In genomic region chr6:155014715-155015300, GRCh38 we compare ENCODE assay signal across 19 cellular contexts. TPM values are rescaled to one million over a fixed set of nuclear protein-coding genes. Genes with fewer than 3 reads are reported as not detected.
A peak's percentile ranks its signal among the peaks of the same experiment; 100 is the strongest.
DNase-seq lines count a peak whose midpoint lies in the region; ATAC-seq and TF ChIP-seq lines count a peak whose summit lies in the region.
"Had no signal": no experiment of that assay in that cellular context is flagged by ENCODE, and none has a peak within 500 bp of the region (broad histone marks: within the 10 kb centered on the region; RNA-seq: fewer than 3 reads in every experiment).

No MANE protein-coding gene starts in this region.

- peaks cover 40% of the 10 kb centered on the region for H3K4me1 Mint-ChIP-seq in GM23338
- peaks cover 48% of the 10 kb centered on the region for H3K4me1 Mint-ChIP-seq in osteocyte (ENCODE audit: unreplicated experiment)
- H3K4me1 Mint-ChIP-seq in activated CD8-positive, alpha-beta T cell treated with anti-CD3 and anti-CD28 coated beads, Interleukin-2, amount 10 ng/mL, durations not matched to agents 7 days and 5 days (ENCODE audit: low read depth) = no peaks in the 10 kb centered on the region
- no peaks in the 10 kb centered on the region for H3K4me1 Mint-ChIP-seq in activated CD4-positive, alpha-beta memory T cell treated with anti-CD3 and anti-CD28 coated beads for 36 hours (ENCODE audit: low read depth)
- H3K4me1 Mint-ChIP-seq: activated naive CD8-positive, alpha-beta T cell treated with anti-CD3 and anti-CD28 coated beads, Interleukin-2, amount 50 U/mL, for 24 hours; T-cell had no signal

- H3K9ac ChIP-seq in adipocyte (ENCODE audit: low read length) = no peak overlapping the region
- H3K9ac ChIP-seq: GM23248 had no signal

- TF ChIP-seq CTCF in GM23338 (conservative IDR thresholded peaks at IDR 0.05; ENCODE audit: low read depth in 2 of 2) (no peak), osteocyte (IDR thresholded peaks at IDR 0.05) (no peak)

- peaks cover 8% of the 10 kb centered on the region for H3K27me3 Mint-ChIP-seq in GM23338 (ENCODE audit: insufficient read depth, low read depth, poor library complexity)
- H3K27me3 Mint-ChIP-seq in osteocyte (ENCODE audit: unreplicated experiment) = no peaks in the 10 kb centered on the region
- peaks cover 12% of the 10 kb centered on the region for H3K27me3 Mint-ChIP-seq in activated CD8-positive, alpha-beta T cell treated with anti-CD3 and anti-CD28 coated beads, Interleukin-2, amount 10 ng/mL, durations not matched to agents 7 days and 5 days (ENCODE audit: low read depth)
- H3K27me3 Mint-ChIP-seq in activated CD4-positive, alpha-beta memory T cell treated with anti-CD3 and anti-CD28 coated beads for 36 hours = no peaks in the 10 kb centered on the region

- peak overlapping the region; percentile 22 for H3K4me2 ChIP-seq in GM23338
- H3K4me2 ChIP-seq: PC-9 had no signal

- no peak overlapping the region for H2AFZ ChIP-seq in GM23338
- H2AFZ ChIP-seq: GM23248, PC-9 had no signal

- POLR2A ChIA-PET in activated CD8-positive, alpha-beta T cell treated with anti-CD3 and anti-CD28 coated beads, Interleukin-2, amount 10 ng/mL, durations not matched to agents 7 days and 5 days (lab: Charles Lee) = no interaction called here
- POLR2A ChIA-PET in activated CD4-positive, alpha-beta memory T cell treated with anti-CD3 and anti-CD28 coated beads for 36 hours (lab: Charles Lee) = interaction anchor here (0.5 kb wide), 1 partner anchor 64 kb away, joined by 3 read pairs; no protein-coding TSS in a partner anchor

- H3K4me3 ChIP-seq in GM23338 = no peak overlapping the region
- H3K4me3 ChIP-seq in adipocyte (ENCODE audit: low read length) = no peak overlapping the region
- H3K4me3 ChIP-seq: GM23248, K562, PC-9 had no signal

- H3K9me2 ChIP-seq in GM23338 (ENCODE audit: insufficient read depth) = no peaks in the 10 kb centered on the region

- peaks cover 3% of the 10 kb centered on the region; the same call in 2 of the 3 replicates for H3K9me3 Mint-ChIP-seq in GM23338
- no peaks in the 10 kb centered on the region for H3K9me3 Mint-ChIP-seq in osteocyte (ENCODE audit: unreplicated experiment)
- no peaks in the 10 kb centered on the region for H3K9me3 Mint-ChIP-seq in activated CD8-positive, alpha-beta T cell treated with anti-CD3 and anti-CD28 coated beads, Interleukin-2, amount 10 ng/mL, durations not matched to agents 7 days and 5 days (ENCODE audit: insufficient read depth)
- H3K9me3 Mint-ChIP-seq in activated CD4-positive, alpha-beta memory T cell treated with anti-CD3 and anti-CD28 coated beads for 36 hours = no peaks in the 10 kb centered on the region
- H3K9me3 Mint-ChIP-seq: activated naive CD8-positive, alpha-beta T cell treated with anti-CD3 and anti-CD28 coated beads, Interleukin-2, amount 50 U/mL, for 24 hours; T-cell had no signal

- H3K27ac Mint-ChIP-seq in GM23338 = peak overlapping the region; percentile 1
- peak overlapping the region; percentile 88 for H3K27ac Mint-ChIP-seq in osteocyte (ENCODE audit: unreplicated experiment)
- no peak overlapping the region for H3K27ac Mint-ChIP-seq in activated CD8-positive, alpha-beta T cell treated with anti-CD3 and anti-CD28 coated beads, Interleukin-2, amount 10 ng/mL, durations not matched to agents 7 days and 5 days
- no peak overlapping the region for H3K27ac Mint-ChIP-seq in activated CD4-positive, alpha-beta memory T cell treated with anti-CD3 and anti-CD28 coated beads for 36 hours
- H3K27ac Mint-ChIP-seq: activated naive CD8-positive, alpha-beta T cell treated with anti-CD3 and anti-CD28 coated beads, Interleukin-2, amount 50 U/mL, for 24 hours; CD4-positive, CD25-positive, alpha-beta regulatory T cell; T-cell had no signal

- peaks cover 11% of the 10 kb centered on the region; the same call in 2 of the 3 replicates for H3K36me3 Mint-ChIP-seq in GM23338 (ENCODE audit: low read depth)
- H3K36me3 Mint-ChIP-seq in osteocyte (ENCODE audit: unreplicated experiment) = no peaks in the 10 kb centered on the region
- H3K36me3 Mint-ChIP-seq in activated CD8-positive, alpha-beta T cell treated with anti-CD3 and anti-CD28 coated beads, Interleukin-2, amount 10 ng/mL, durations not matched to agents 7 days and 5 days (ENCODE audit: low read depth) = no peaks in the 10 kb centered on the region
- H3K36me3 Mint-ChIP-seq in activated CD4-positive, alpha-beta memory T cell treated with anti-CD3 and anti-CD28 coated beads for 36 hours = no peaks in the 10 kb centered on the region
- H3K36me3 Mint-ChIP-seq: CD4-positive, CD25-positive, alpha-beta regulatory T cell; T-cell had no signal

- peaks cover 44% of the 10 kb centered on the region for H3K4me1 ChIP-seq in GM23338 (ENCODE audit: insufficient read depth)
- H3K4me1 ChIP-seq in adipocyte (ENCODE audit: control insufficient read depth, insufficient read depth, low read length) = peaks cover 19% of the 10 kb centered on the region

- intact Hi-C loops in activated CD4-positive, alpha-beta memory T cell treated with anti-CD3 and anti-CD28 coated beads for 36 hours (cut with micrococcal nuclease) = no loop called here

- peaks cover 53% of the 10 kb centered on the region for H3K79me2 ChIP-seq in GM23338 (replicated peaks; ENCODE audit: insufficient read depth)

- ATAC-seq in GM23338 (peak; percentile 34), GM18868 (IDR thresholded peaks at IDR 0.05; ENCODE audit: unreplicated experiment) (no peak)
- ATAC-seq in activated CD8-positive, alpha-beta T cell treated with anti-CD3 and anti-CD28 coated beads, Interleukin-2, amount 10 ng/mL, durations not matched to agents 7 days and 5 days = no peak
- ATAC-seq: activated CD4-positive, CD25-positive, alpha-beta regulatory T cell treated with anti-CD3 and anti-CD28 coated beads, Interleukin-2, amount 50 U/mL, for 24 hours; activated naive CD8-positive, alpha-beta T cell treated with anti-CD3 and anti-CD28 coated beads, Interleukin-2, amount 50 U/mL, for 24 hours; K562; T-cell had no signal

- no peak overlapping the region for H3K4me3 Mint-ChIP-seq in GM23338
- H3K4me3 Mint-ChIP-seq in osteocyte (ENCODE audit: unreplicated experiment) = peak overlapping the region; percentile 39
- no peak overlapping the region for H3K4me3 Mint-ChIP-seq in activated CD8-positive, alpha-beta T cell treated with anti-CD3 and anti-CD28 coated beads, Interleukin-2, amount 10 ng/mL, durations not matched to agents 7 days and 5 days
- H3K4me3 Mint-ChIP-seq in activated CD4-positive, alpha-beta memory T cell treated with anti-CD3 and anti-CD28 coated beads for 36 hours = no peak overlapping the region
- H3K4me3 Mint-ChIP-seq: activated naive CD8-positive, alpha-beta T cell treated with anti-CD3 and anti-CD28 coated beads, Interleukin-2, amount 50 U/mL, for 24 hours; CD4-positive, CD25-positive, alpha-beta regulatory T cell; T-cell had no signal

- 0 out of 2 replicates have a peak, but pooled peaks cover 6% of the 10 kb centered on the region for H3F3A ChIP-seq in GM23338 (replicated peaks; ENCODE audit: low read depth)

- H3K27ac ChIP-seq in GM23338 (ENCODE audit: low read depth) = peak overlapping the region; percentile 93
- H3K27ac ChIP-seq: GM23248, PC-9 had no signal

- H3K36me3 ChIP-seq in GM23338 (ENCODE audit: insufficient read depth) (no peaks in the 10 kb centered on the region), adipocyte (ENCODE audit: control insufficient read depth, insufficient read depth, low read length, severe bottlenecking) (no peaks in the 10 kb centered on the region)

- H3K27me3 ChIP-seq in GM23338 (ENCODE audit: insufficient read depth) (no peaks in the 10 kb centered on the region), adipocyte (replicated peaks; ENCODE audit: control insufficient read depth, insufficient read depth, low read length) (no peaks in the 10 kb centered on the region)

- peak; percentile 48 for DNase-seq in GM23338 (ENCODE audit: low spot score)
- DNase-seq in adipocyte (ENCODE audit: low read depth) = peak; percentile 86
- DNase-seq in fibroblast of peridontal ligament (ENCODE audit: extremely low read depth) = peak; percentile 79
- DNase-seq in osteocyte (ENCODE audit: extremely low spot score, unreplicated experiment) = no peak
- no peak for DNase-seq in kidney tubule cell (ENCODE audit: low spot score)
- DNase-seq in activated CD8-positive, alpha-beta T cell treated with anti-CD3 and anti-CD28 coated beads, Interleukin-2, amount 10 ng/mL, durations not matched to agents 7 days and 5 days = no peak
- no peak for DNase-seq in activated CD4-positive, alpha-beta memory T cell treated with anti-CD3 and anti-CD28 coated beads for 36 hours
- DNase-seq: activated naive CD8-positive, alpha-beta T cell treated with anti-CD3 and anti-CD28 coated beads, Interleukin-2, amount 50 U/mL, for 24 hours; activated T-cell treated with anti-CD3 and anti-CD28 coated beads, Interleukin-2, amount 50 U/mL, for 48 hours; CD4-positive, CD25-positive, alpha-beta regulatory T cell; GM23248; NCI-H1105 treated with DMSO at 0.1 percent for 48 hours; NCI-H510A treated with DMSO at 0.1 percent for 48 hours; stimulated activated CD4-positive, alpha-beta T cell treated with anti-CD3 and anti-CD28 coated beads, Interleukin-1b, Interleukin-23, amount 100 ng/mL, for 48 hours; T-cell had no signal

- H4K20me1 ChIP-seq in GM23338 (replicated peaks; ENCODE audit: insufficient read depth) = no peaks in the 10 kb centered on the region

- CTCF ChIA-PET in activated CD8-positive, alpha-beta T cell treated with anti-CD3 and anti-CD28 coated beads, Interleukin-2, amount 10 ng/mL, durations not matched to agents 7 days and 5 days (lab: Charles Lee) = no interaction called here
- CTCF ChIA-PET in activated CD4-positive, alpha-beta memory T cell treated with anti-CD3 and anti-CD28 coated beads for 36 hours (lab: Charles Lee) = no interaction called here

- H3K9me3 ChIP-seq in adipocyte (ENCODE audit: control insufficient read depth, low read length) = no peaks in the 10 kb centered on the region

TF ChIP-seq in GM23338, 12 proteins besides CTCF, POLR2A, EP300 and RAD21 (continues in another document):
- TF ChIP-seq EZH2phosphoT487 (IDR thresholded peaks at IDR 0.05; ENCODE audit: unreplicated experiment) (no peak), POLR2AphosphoS5 (IDR thresholded peaks at IDR 0.05; ENCODE audit: low read depth) (no peak)

RNA-seq across cellular contexts. Expression of gene TIAM2, which starts 19.7 kb away (rescaled TPM):
- total RNA-seq in GM23338 (2014; rRNA removed; shearing (Covaris generic)) = 24.4 and 27.8 TPM in 2 replicates
- 13.0 and 14.2 TPM in 2 replicates for polyA plus RNA-seq in GM23338 (2016; fragmentation: Nextera tagmentation; extraction: Ambion mirVana)
- 11.2 and 12.9 TPM in 2 replicates for total RNA-seq in osteocyte
- 1 to 10 TPM; 2.9 to 4.5 TPM for total RNA-seq in activated CD8-positive, alpha-beta T cell treated with anti-CD3 and anti-CD28 coated beads, Interleukin-2, amount 10 ng/mL, durations not matched to agents 7 days and 5 days
- 10 to 100 TPM; 10.6 to 11.0 TPM for total RNA-seq in activated CD4-positive, alpha-beta memory T cell treated with anti-CD3 and anti-CD28 coated beads for 36 hours

Comparison
In these comparisons a context has a peak if more than half of its experiments do, and no peak if none do; other contexts are left out.
1. DNase-seq: peak in GM23338 (single experiment), adipocyte (single experiment) and fibroblast of peridontal ligament (single experiment); none in osteocyte (single experiment), kidney tubule cell (single experiment), activated CD8-positive, alpha-beta T cell treated with anti-CD3 and anti-CD28 coated beads, Interleukin-2, amount 10 ng/mL, durations not matched to agents 7 days and 5 days (single experiment) and activated CD4-positive, alpha-beta memory T cell treated with anti-CD3 and anti-CD28 coated beads for 36 hours (single experiment).
2. H3K27ac Mint-ChIP-seq: peak in GM23338 (single experiment) and osteocyte (single experiment); none in activated CD8-positive, alpha-beta T cell treated with anti-CD3 and anti-CD28 coated beads, Interleukin-2, amount 10 ng/mL, durations not matched to agents 7 days and 5 days (single experiment) and activated CD4-positive, alpha-beta memory T cell treated with anti-CD3 and anti-CD28 coated beads for 36 hours (single experiment).